In the genomic region with DNA sequence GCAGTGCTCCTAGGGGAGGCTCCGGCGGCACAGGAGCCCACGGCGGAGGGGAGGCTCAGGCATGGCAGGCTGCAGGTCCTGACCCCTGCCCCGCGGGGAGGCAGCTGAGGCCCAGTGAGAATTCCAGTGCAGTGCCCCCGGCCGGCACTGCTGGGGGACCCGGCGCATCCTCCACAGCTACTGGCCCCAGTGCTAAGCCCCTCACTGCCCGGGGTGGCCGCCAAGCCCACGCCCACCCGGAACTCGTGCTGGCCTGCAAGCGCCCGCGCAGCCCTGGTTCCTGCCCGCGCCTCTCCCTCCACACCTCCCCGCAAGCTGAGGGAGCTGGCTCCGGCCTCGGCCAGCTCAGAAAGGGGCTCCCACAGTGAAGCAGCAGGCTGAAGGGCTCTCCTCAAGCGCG, we compare ENCODE assay signal across 24 cellular contexts.
"Had no signal": no experiment of that assay in that cellular context is flagged by ENCODE, and none has a peak within 500 bp of the region (broad histone marks: within the 10 kb centered on the region; RNA-seq: fewer than 3 reads in every experiment).

No MANE protein-coding gene starts in this region.

- H3K4me1 ChIP-seq: colonic mucosa, gastrocnemius medialis, gastroesophageal sphincter had no signal

- H3K27ac ChIP-seq: colonic mucosa, coronary artery, dorsolateral prefrontal cortex, epithelial cell of prostate, esophagus muscularis mucosa, esophagus squamous epithelium, foreskin keratinocyte, gastrocnemius medialis, gastroesophageal sphincter, heart left ventricle, heart right ventricle had no signal

- H3K9me3 ChIP-seq: colonic mucosa, esophagus muscularis mucosa, esophagus squamous epithelium, gastrocnemius medialis, gastroesophageal sphincter, heart left ventricle, heart right ventricle had no signal

- H3K27me3 ChIP-seq: colonic mucosa, dorsolateral prefrontal cortex, esophagus muscularis mucosa, esophagus squamous epithelium, foreskin keratinocyte, gastrocnemius medialis, heart left ventricle, heart right ventricle had no signal

- ATAC-seq: effector memory CD8-positive, alpha-beta T cell; esophagus mucosa; foreskin keratinocyte; gastrocnemius medialis; gastroesophageal sphincter; heart left ventricle; heart right ventricle had no signal

- DNase-seq: colonic mucosa; cortex of kidney; dermis blood vessel endothelial cell; dorsolateral prefrontal cortex; effector CD4-positive, alpha-beta T cell; effector CD8-positive, alpha-beta T cell; effector memory CD4-positive, alpha-beta T cell; effector memory CD8-positive, alpha-beta T cell; endodermal cell; erythroblast; esophagus squamous epithelium; foreskin fibroblast; foreskin keratinocyte; foreskin melanocyte; gastrocnemius medialis; glutamatergic neuron; head of caudate nucleus; heart left ventricle; heart right ventricle had no signal

- H3K36me3 ChIP-seq: colonic mucosa, esophagus muscularis mucosa, esophagus squamous epithelium, gastrocnemius medialis, gastroesophageal sphincter, heart left ventricle, heart right ventricle had no signal

- H3K4me3 ChIP-seq: colonic mucosa, coronary artery, dorsolateral prefrontal cortex, esophagus muscularis mucosa, esophagus squamous epithelium, gastrocnemius medialis, gastroesophageal sphincter, heart left ventricle, heart right ventricle had no signal
